In genomic region chr11:11659567-11660341, GRCh38 we compare ENCODE assay signal across 15 cellular contexts. TPM values are rescaled to one million over a fixed set of nuclear protein-coding genes. Genes with fewer than 3 reads are reported as not detected.
A peak's percentile ranks its signal among the peaks of the same experiment; 100 is the strongest.
DNase-seq lines count a peak whose midpoint lies in the region; ATAC-seq and TF ChIP-seq lines count a peak whose summit lies in the region.
"Had no signal": no experiment of that assay in that cellular context is flagged by ENCODE, and none has a peak within 500 bp of the region (broad histone marks: within the 10 kb centered on the region; RNA-seq: fewer than 3 reads in every experiment).

No MANE protein-coding gene starts in this region.

- H3K23ac ChIP-seq in mesendoderm (ENCODE audit: low read length): no peak overlapping the region

- no CpG with 5 or more reads among the region's 3 CpGs for WGBS in mesendoderm (ENCODE audit: extremely low coverage, insufficient coverage, low lambda C conversion rate)

- H4K8ac ChIP-seq in mesendoderm (ENCODE audit: low read depth, low read length): no peak overlapping the region

- no peaks in the 10 kb centered on the region for H4K20me1 ChIP-seq in MM.1S (ENCODE audit: insufficient read depth, low read length)

- H3K27me3 Mint-ChIP-seq in CD8-positive, alpha-beta T cell (ENCODE audit: low read depth): peaks cover 18% of the 10 kb centered on the region

- H3K9me2 ChIP-seq in MM.1S (replicated peaks; ENCODE audit: insufficient read depth, low read length): no peaks in the 10 kb centered on the region

- H3K4me1 Mint-ChIP-seq in CD8-positive, alpha-beta T cell (ENCODE audit: low read depth): no peaks in the 10 kb centered on the region

- H3K4me3 ChIP-seq in MM.1S (ENCODE audit: low read length) (no peak overlapping the region), brain microvascular endothelial cell (ENCODE audit: low read depth, low read length) (no peak overlapping the region), mesendoderm (ENCODE audit: low read length) (no peak overlapping the region)
- H3K4me3 ChIP-seq in CD8-positive, alpha-beta T cell (ENCODE audit: low read depth, low read length): no peak overlapping the region
- H3K4me3 ChIP-seq: body of pancreas, SJSA1 had no signal

- H3K79me1 ChIP-seq in mesendoderm (ENCODE audit: low read length): no peaks in the 10 kb centered on the region

- no peaks in the 10 kb centered on the region for H3K36me3 Mint-ChIP-seq in CD8-positive, alpha-beta T cell

- CTCF ChIA-PET in CD8-positive, alpha-beta T cell (lab: Charles Lee): interaction anchor here (0.9 kb wide), 1 partner anchor 60 kb away, joined by 3 read pairs; no protein-coding TSS in a partner anchor

- intact Hi-C loops in CD8-positive, alpha-beta T cell (cut with DNase I, micrococcal nuclease): no loop called here
- intact Hi-C loops in Right ventricle myocardium superior (cut with DNase I): no loop called here

- peak; percentile 51 for TF ChIP-seq CTCF in GM12873 (IDR thresholded peaks at IDR 0.05; ENCODE audit: insufficient read depth, low read depth, low read length, missing control alignments)
- TF ChIP-seq CTCF in MM.1S (IDR thresholded peaks at IDR 0.05; ENCODE audit: low read length): peak; percentile 12; the same call in 1 of the 2 replicates
- TF ChIP-seq CTCF in brain microvascular endothelial cell (IDR thresholded peaks at IDR 0.05; ENCODE audit: low read depth, low read length, missing control alignments): peak; percentile 42
- TF ChIP-seq CTCF in CD8-positive, alpha-beta T cell (IDR thresholded peaks at IDR 0.05): no peak

- no peaks in the 10 kb centered on the region for H3K36me3 ChIP-seq in MM.1S (replicated peaks; ENCODE audit: insufficient read depth, low read length)
- no peaks in the 10 kb centered on the region for H3K36me3 ChIP-seq in brain microvascular endothelial cell (replicated peaks)
- H3K36me3 ChIP-seq in mesendoderm (ENCODE audit: control insufficient read depth, insufficient read depth, low read length): no peaks in the 10 kb centered on the region
- no peaks in the 10 kb centered on the region for H3K36me3 ChIP-seq in CD8-positive, alpha-beta T cell (ENCODE audit: insufficient read depth, low read length)
- H3K36me3 ChIP-seq: SJSA1 had no signal

- DNase-seq in MM.1S: no peak
- no peak for DNase-seq in brain microvascular endothelial cell
- peak; percentile 21 for DNase-seq in mesendoderm
- DNase-seq in epidermal melanocyte (ENCODE audit: insufficient read length, low spot score): no peak
- DNase-seq in T1000 (lab: John Stamatoyannopoulos, UW): no peak
- no peak for DNase-seq in CD8-positive, alpha-beta T cell
- DNase-seq in Right ventricle myocardium superior: no peak
- DNase-seq: activated CD4-positive, CD25-positive, alpha-beta regulatory T cell; activated T-cell treated with anti-CD3 and anti-CD28 coated beads, Interleukin-2, amount 50 U/mL, for 48 hours; body of pancreas; Calu3; erythroblast; retina had no signal

- H3K79me2 ChIP-seq in MM.1S (ENCODE audit: low read length) (no peaks in the 10 kb centered on the region), mesendoderm (ENCODE audit: control insufficient read depth, insufficient read depth, low read length) (no peaks in the 10 kb centered on the region)

- no peak overlapping the region for H2AK5ac ChIP-seq in mesendoderm (ENCODE audit: low read length)

- no peak overlapping the region for H3K4ac ChIP-seq in mesendoderm (ENCODE audit: low read depth, low read length)

- H2BK120ac ChIP-seq in mesendoderm (ENCODE audit: low read depth, low read length): no peak overlapping the region

- H2AFZ ChIP-seq in MM.1S (ENCODE audit: low read length): no peak overlapping the region

- H3K9ac ChIP-seq in MM.1S (ENCODE audit: low read length) (no peak overlapping the region), mesendoderm (ENCODE audit: low read length) (no peak overlapping the region)

- H3K9me3 Mint-ChIP-seq in CD8-positive, alpha-beta T cell: no peaks in the 10 kb centered on the region

- no peaks in the 10 kb centered on the region for H3F3A ChIP-seq in MM.1S (ENCODE audit: insufficient read depth, low read length)

- no peak overlapping the region for H4K5ac ChIP-seq in mesendoderm (ENCODE audit: low read length)

- no peak for ATAC-seq in CD8-positive, alpha-beta T cell
- no peak for ATAC-seq in Right ventricle myocardium superior (ENCODE audit: poor library complexity)
- ATAC-seq: body of pancreas had no signal

- no peak overlapping the region for H3K18ac ChIP-seq in mesendoderm (ENCODE audit: low read length)

- H3K27ac ChIP-seq in MM.1S (ENCODE audit: low read length) (no peak overlapping the region), brain microvascular endothelial cell (no peak overlapping the region), mesendoderm (ENCODE audit: low read depth, low read length) (no peak overlapping the region)
- H3K27ac ChIP-seq in CD8-positive, alpha-beta T cell (ENCODE audit: low read depth, low read length): no peak overlapping the region
- H3K27ac ChIP-seq: body of pancreas, SJSA1 had no signal

- POLR2A ChIA-PET in CD8-positive, alpha-beta T cell (lab: Charles Lee): no interaction called here

- no peak overlapping the region for H2BK5ac ChIP-seq in mesendoderm (ENCODE audit: low read length)

- H3K4me2 ChIP-seq in MM.1S (ENCODE audit: low read depth, low read length) (no peak overlapping the region), mesendoderm (ENCODE audit: low read length) (no peak overlapping the region)

- no peak overlapping the region for H3K27ac Mint-ChIP-seq in CD8-positive, alpha-beta T cell

- H3K9me3 ChIP-seq in MM.1S (replicated peaks; ENCODE audit: insufficient read depth, low read length): no peaks in the 10 kb centered on the region
- no peaks in the 10 kb centered on the region for H3K9me3 ChIP-seq in CD8-positive, alpha-beta T cell (ENCODE audit: low read length)
- H3K9me3 ChIP-seq: body of pancreas, SJSA1 had no signal

- no peak overlapping the region for H3K56ac ChIP-seq in mesendoderm (ENCODE audit: low read length)

- no peak overlapping the region for H3K4me3 Mint-ChIP-seq in CD8-positive, alpha-beta T cell

- no peak overlapping the region for H2BK15ac ChIP-seq in mesendoderm (replicated peaks; ENCODE audit: low read depth)

- H3K27me3 ChIP-seq in MM.1S (replicated peaks; ENCODE audit: insufficient read depth, low read length): no peaks in the 10 kb centered on the region
- peaks cover 2% of the 10 kb centered on the region for H3K27me3 ChIP-seq in brain microvascular endothelial cell (replicated peaks)
- H3K27me3 ChIP-seq in mesendoderm (ENCODE audit: insufficient read depth, low read length, poor library complexity): no peaks in the 10 kb centered on the region
- peaks cover 3% of the 10 kb centered on the region for H3K27me3 ChIP-seq in CD8-positive, alpha-beta T cell (ENCODE audit: insufficient read depth, low read length)
- H3K27me3 ChIP-seq: body of pancreas had no signal

- H3K4me1 ChIP-seq in MM.1S (ENCODE audit: low read length) (no peaks in the 10 kb centered on the region), mesendoderm (ENCODE audit: control insufficient read depth, low read depth, low read length) (no peaks in the 10 kb centered on the region)
- H3K4me1 ChIP-seq in CD8-positive, alpha-beta T cell (ENCODE audit: insufficient read depth, low read length): no peaks in the 10 kb centered on the region
- H3K4me1 ChIP-seq: body of pancreas, SJSA1 had no signal

- in situ Hi-C loops in brain microvascular endothelial cell (cut with HindIII; ENCODE audit: low pct_ligation_motif_present, low sequenced_read_pairs): no loop called here

RNA-seq across cellular contexts. Expression of gene GALNT18, which starts 37.9 kb away (rescaled TPM):
- polyA plus RNA-seq in mesendoderm (2013, experiment 1 of 2): 1.2 TPM
- polyA plus RNA-seq in mesendoderm (2013, experiment 2 of 2): 1.1 TPM
- not detected for total RNA-seq in CD8-positive, alpha-beta T cell
- 24.5 TPM for total RNA-seq in Right ventricle myocardium superior

Comparison
In these comparisons a context has a peak if more than half of its experiments do, and no peak if none do; other contexts are left out.
1. RNA of gene GALNT18, which starts 37.9 kb away (total RNA-seq): 24.5 TPM in Right ventricle myocardium superior (single experiment); not detected in CD8-positive, alpha-beta T cell; every median in the first group is over 10 times any median in the second.